1 cellular context compared by ENCODE assay signal in genomic region chr4:8157496-8157895, GRCh38.
TF ChIP-seq lines count a peak whose summit lies in the region.

No MANE protein-coding gene starts in this region.

TF ChIP-seq in H1, 55 proteins besides CTCF, POLR2A, EP300 and RAD21:
- TF ChIP-seq EZH2 (IDR thresholded peaks at IDR 0.05; ENCODE audit: low read depth, low read length, severe bottlenecking) (no peak), SUZ12 (IDR thresholded peaks at IDR 0.05; ENCODE audit: low read length) (no peak), SIRT6 (IDR thresholded peaks at IDR 0.05; ENCODE audit: low read length) (no peak), TAF7 (optimal IDR thresholded peaks at IDR 0.05; ENCODE audit: borderline replicate concordance, low read depth, low read length) (no peak), HDAC2 (IDR thresholded peaks at IDR 0.05; ENCODE audit: borderline replicate concordance in 1 of 2, low read depth in 2 of 2, low read length in 2 of 2) (no peak), SRF (IDR thresholded peaks at IDR 0.05; ENCODE audit: low read depth, low read length) (no peak), CEBPB (IDR thresholded peaks at IDR 0.05; ENCODE audit: low read depth, low read length) (no peak), ZNF274 (IDR thresholded peaks at IDR 0.05; ENCODE audit: borderline replicate concordance, extremely low read depth, low read length) (no peak), CBX5 (IDR thresholded peaks at IDR 0.05; ENCODE audit: low read depth, low read length) (no peak)
